In the genomic region with DNA sequence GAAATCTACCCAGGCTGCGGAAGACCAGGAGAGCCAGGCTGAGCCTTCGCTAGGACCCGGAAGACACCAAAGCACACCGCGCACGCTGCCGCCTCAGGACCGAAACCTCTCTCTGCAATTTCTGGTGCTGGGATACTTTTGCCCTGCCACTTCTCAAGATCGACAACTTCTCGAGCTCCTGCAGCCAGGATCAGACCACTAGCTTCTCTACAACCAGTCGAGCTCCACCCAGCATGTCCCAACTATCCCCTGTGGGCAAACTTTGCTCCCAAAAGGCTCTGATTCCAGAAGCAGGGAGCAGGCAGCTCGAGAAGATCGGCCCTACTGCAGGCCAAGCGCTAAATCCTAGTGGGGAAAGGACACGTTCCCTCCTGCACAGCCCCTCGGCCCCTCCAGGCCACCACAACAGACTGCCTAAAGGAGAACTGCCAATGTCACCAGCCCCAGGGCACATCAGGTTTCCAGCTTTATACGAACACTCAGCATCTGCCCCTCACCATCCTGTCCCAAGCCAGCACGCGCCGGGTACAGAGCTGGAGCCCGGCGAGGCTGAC, we compare ENCODE assay signal across 8 cellular contexts.
DNase-seq lines count a peak whose midpoint lies in the region; ATAC-seq lines count a peak whose summit lies in the region.

No MANE protein-coding gene starts in this region.

- peak overlapping the region; percentile 88 for H3K27ac ChIP-seq in KOPT-K1 (ENCODE audit: low read depth, low read length, poor library complexity, severe bottlenecking)

- peaks cover 46% of the 10 kb centered on the region for H3K36me3 ChIP-seq in KOPT-K1 (ENCODE audit: insufficient read depth, low read length)

- H3K9me3 ChIP-seq in KOPT-K1 (ENCODE audit: insufficient read depth, low read length, poor library complexity, severe bottlenecking), result no peaks in the 10 kb centered on the region

- ATAC-seq in HG03442 (IDR thresholded peaks at IDR 0.05; ENCODE audit: unreplicated experiment), result no peak
- no peak for ATAC-seq in GM19467 (IDR thresholded peaks at IDR 0.05; ENCODE audit: unreplicated experiment)

- in situ Hi-C loops in T47D (cut with HindIII; ENCODE audit: low pct_unique_long_range_greater_than_20kb, low sequenced_read_pairs), result no loop called here

- DNase-seq in ELF-1 (ENCODE audit: low read depth, low spot score) (peak; percentile 76), T-helper 2 cell (peak in 4 of 5 experiments; percentile 21 to 73 (median 24)), T47D (ENCODE audit: low read depth in 1 of 2, low spot score in 1 of 2) (peak; percentile 47 to 52), iPS-NIHi7 (ENCODE audit: extremely low spot score) (peak; percentile 58)
- peak; percentile 54 for DNase-seq in stimulated activated CD4-positive, alpha-beta T cell treated with anti-CD3 and anti-CD28 coated beads, Interleukin-12 subunit alpha, Interleukin-12 subunit beta, amount 100 ng/mL, for 4 hours

Comparison
In these comparisons a context has a peak if more than half of its experiments do, and no peak if none do; other contexts are left out.
1. DNase-seq: peak in every context shown above with its lines; median percentile 76 in ELF-1; 58 in iPS-NIHi7; 54 in stimulated activated CD4-positive, alpha-beta T cell treated with anti-CD3 and anti-CD28 coated beads, Interleukin-12 subunit alpha, Interleukin-12 subunit beta, amount 100 ng/mL, for 4 hours; 50 in T47D; 24 in T-helper 2 cell.